In genomic region chr1:196732526-196732925, GRCh38 we compare ENCODE assay signal across 22 cellular contexts. TPM values are rescaled to one million over a fixed set of nuclear protein-coding genes. Genes with fewer than 3 reads are reported as not detected.
DNase-seq lines count a peak whose midpoint lies in the region; ATAC-seq, FAIRE-seq and TF ChIP-seq lines count a peak whose summit lies in the region.
"Had no signal": no experiment of that assay in that cellular context is flagged by ENCODE, and none has a peak within 500 bp of the region (broad histone marks: within the 10 kb centered on the region; RNA-seq: fewer than 3 reads in every experiment).

No MANE protein-coding gene starts in this region.

- H3K79me2 ChIP-seq in PC-9 (ENCODE audit: low read depth): no peaks in the 10 kb centered on the region

- H3K4me1 ChIP-seq in PC-9 (replicated peaks; ENCODE audit: insufficient read depth): no peaks in the 10 kb centered on the region
- H3K4me1 ChIP-seq: testis had no signal

- no peak overlapping the region for H3K4me2 ChIP-seq in PC-9

- POLR2A ChIA-PET in PC-9 (lab: Charles Lee; ENCODE audit: unreplicated experiment): no interaction called here

- no peaks in the 10 kb centered on the region for H3K36me3 ChIP-seq in PC-9 (ENCODE audit: low read depth)

- no peaks in the 10 kb centered on the region for H3K9me2 ChIP-seq in PC-9 (ENCODE audit: insufficient read depth)

- ATAC-seq in HG02938 (IDR thresholded peaks at IDR 0.05; ENCODE audit: unreplicated experiment): no peak
- ATAC-seq in HG03521 (IDR thresholded peaks at IDR 0.05; ENCODE audit: unreplicated experiment): no peak
- ATAC-seq: activated naive CD4-positive, alpha-beta T cell treated with anti-CD3 and anti-CD28 coated beads, Interleukin-2, amount 50 U/mL, for 72 hours; right cardiac atrium had no signal

- H3K27ac ChIP-seq in 22Rv1: no peak overlapping the region
- H3K27ac ChIP-seq in PC-9: no peak overlapping the region
- H3K27ac ChIP-seq: testis had no signal

- H3K4me3 ChIP-seq in PC-9: no peak overlapping the region
- H3K4me3 ChIP-seq in fibroblast of pulmonary artery (replicated peaks; ENCODE audit: low read depth, low read length): no peak overlapping the region
- H3K4me3 ChIP-seq: testis had no signal

- DNase-seq in GM12892 (ENCODE audit: insufficient read length): no peak
- no peak for DNase-seq in PC-9
- no peak for DNase-seq in fibroblast of pulmonary artery (ENCODE audit: low read depth)
- DNase-seq in DMS79 (lab: John Stamatoyannopoulos, UW): no peak
- no peak for DNase-seq in NCI-H446 treated with DMSO at 0.1 percent for 48 hours (lab: John Stamatoyannopoulos, UW)
- DNase-seq: activated CD4-positive, alpha-beta T cell treated with anti-CD3 and anti-CD28 coated beads, Interleukin-2, amount 10 ng/mL, durations not matched to agents 24 days and 14 days; activated T-cell treated with anti-CD3 and anti-CD28 coated beads for 4 hours; central memory CD4-positive, alpha-beta T cell; DND-41; immature natural killer cell; NCI-H2081 treated with DMSO at 0.1 percent for 48 hours; NCI-H82; right cardiac atrium; SHP77; stimulated activated CD4-positive, alpha-beta T cell treated with anti-CD3 and anti-CD28 coated beads, Interleukin-1b, Interleukin-23, amount 100 ng/mL, for 48 hours; T-helper 9 cell; testis had no signal

- CTCF ChIA-PET in PC-9 (lab: Charles Lee): no interaction called here

- BruUV-seq in PC-9 (replicated peaks; lab: Mats Ljungman, UMichigan): no TSS peak

- H3K9me3 ChIP-seq in PC-9 (ENCODE audit: insufficient read depth, low read depth): no peaks in the 10 kb centered on the region
- H3K9me3 ChIP-seq: testis had no signal

- no peaks in the 10 kb centered on the region for H3F3A ChIP-seq in PC-9 (ENCODE audit: insufficient read depth, low read depth)

- peak; percentile 29 for TF ChIP-seq CTCF in 22Rv1 (IDR thresholded peaks at IDR 0.05)
- peak; percentile 26; the same call in 1 of the 2 replicates for TF ChIP-seq CTCF in PC-9 (conservative IDR thresholded peaks at IDR 0.05)
- peak; percentile 20 for TF ChIP-seq CTCF in fibroblast of pulmonary artery (IDR thresholded peaks at IDR 0.05; ENCODE audit: low read length, missing control alignments)

- H3K27me3 ChIP-seq in PC-9 (ENCODE audit: insufficient read depth, low read depth): no peaks in the 10 kb centered on the region
- H3K27me3 ChIP-seq: testis had no signal

- no peaks in the 10 kb centered on the region for H4K20me1 ChIP-seq in PC-9 (ENCODE audit: insufficient read depth)

- intact Hi-C loops in PC-9 (cut with micrococcal nuclease; ENCODE audit: unreplicated experiment): no loop called here

- TF ChIP-seq POLR2A in GM12892 (IDR thresholded peaks at IDR 0.05; ENCODE audit: low read depth, low read length): no peak

- peak; percentile 51 for FAIRE-seq in GM12892 (lab: Jason Lieb, UNC)
- FAIRE-seq: GM12891 had no signal

- H2AFZ ChIP-seq in PC-9: no peak overlapping the region

RNA-seq across cellular contexts. Expression of gene CFHR3, which starts 42.1 kb away (rescaled TPM):
- polyA plus RNA-seq in GM12892 (2012; ENCODE audit: missing spikeins): not detected
- 0.28 TPM in 1 of 2 replicates, not detected in the other for total RNA-seq in PC-9 (2021)
- total RNA-seq: activated CD4-positive, alpha-beta T cell treated with anti-CD3 and anti-CD28 coated beads, Interleukin-2, amount 10 ng/mL, durations not matched to agents 24 days and 14 days; activated naive CD4-positive, alpha-beta T cell treated with anti-CD3 and anti-CD28 coated beads, Interleukin-2, amount 50 U/mL, for 72 hours had no signal
- polyA plus RNA-seq: immature natural killer cell had no signal
